Comparison of ENCODE assay signal across 10 cellular contexts in the genomic region with DNA sequence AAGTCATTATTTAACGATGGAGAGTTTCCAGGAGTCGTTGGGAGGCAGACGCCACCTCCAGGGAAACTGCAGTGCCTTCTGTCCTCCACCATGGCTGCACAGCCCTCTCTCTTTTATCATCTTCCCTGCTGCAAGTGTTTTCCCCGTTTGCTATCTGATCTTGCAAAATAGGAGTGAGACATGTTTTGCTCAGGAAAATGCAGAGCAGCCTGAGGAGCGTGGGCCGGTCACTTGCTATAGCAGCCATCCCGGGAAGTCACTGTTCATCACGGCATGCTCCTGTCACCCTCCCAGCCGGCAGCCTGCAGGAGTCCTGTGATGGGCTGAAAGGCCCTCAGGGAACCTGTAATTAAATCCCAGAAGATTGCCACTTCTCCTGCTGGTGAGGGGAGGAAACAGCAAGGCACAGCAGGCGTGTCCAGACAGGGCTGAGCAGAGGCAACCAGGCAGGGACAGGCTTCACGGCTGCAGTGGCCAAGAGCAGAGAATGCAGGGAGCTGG.
A peak's percentile ranks its signal among the peaks of the same experiment; 100 is the strongest.
DNase-seq lines count a peak whose midpoint lies in the region; ATAC-seq and TF ChIP-seq lines count a peak whose summit lies in the region.
"Had no signal": no experiment of that assay in that cellular context is flagged by ENCODE, and none has a peak within 500 bp of the region (broad histone marks: within the 10 kb centered on the region; RNA-seq: fewer than 3 reads in every experiment).

No MANE protein-coding gene starts in this region.

- H3K27ac Mint-ChIP-seq in activated T-helper 1 cell treated with anti-CD3 and anti-CD28 coated beads, Interleukin-12 subunit alpha, Interleukin-12 subunit beta, Interleukin-2, Interleukin-4 antibody, amounts not matched to agents 30 ng/mL and 10 ng/mL and 1 ng/mL, durations not matched to agents 14 hours and 24 hours and 36 hours, result no peak overlapping the region
- H3K27ac Mint-ChIP-seq: natural killer cell; stimulated activated naive CD8-positive, alpha-beta T cell treated with anti-CD3 and anti-CD28 coated beads, Interleukin-15, Interleukin-2, amounts not matched to agents 100 ng/mL and 50 ng/mL, for 24 hours had no signal

- no peak overlapping the region for H3K4me3 ChIP-seq in HEK293 (ENCODE audit: low read depth, low read length)
- no peak overlapping the region for H3K4me3 ChIP-seq in choroid plexus epithelial cell (ENCODE audit: low read depth, low read length)
- H3K4me3 ChIP-seq in gastroesophageal sphincter, result no peak overlapping the region

- CTCF ChIA-PET in HEK293 (lab: Yijun Ruan, JAX), result interaction anchor here (0.9 kb wide), 1 partner anchor 62 kb away, joined by 3 read pairs; no protein-coding TSS in a partner anchor

- POLR2A ChIA-PET in HEK293 (lab: Yijun Ruan, JAX), result no interaction called here

- H3K36me3 ChIP-seq in HEK293 (ENCODE audit: control insufficient read depth in 2 of 2, insufficient read depth in 1 of 2, low read length in 2 of 2), result no peaks in the 10 kb centered on the region
- no peaks in the 10 kb centered on the region for H3K36me3 ChIP-seq in gastroesophageal sphincter

- H3K4me1 ChIP-seq in HEK293 (ENCODE audit: control insufficient read depth, insufficient read depth, low read length), result no peaks in the 10 kb centered on the region
- no peaks in the 10 kb centered on the region for H3K4me1 ChIP-seq in gastroesophageal sphincter

- H3K36me3 Mint-ChIP-seq in activated T-helper 1 cell treated with anti-CD3 and anti-CD28 coated beads, Interleukin-12 subunit alpha, Interleukin-12 subunit beta, Interleukin-2, Interleukin-4 antibody, amounts not matched to agents 30 ng/mL and 10 ng/mL and 1 ng/mL, durations not matched to agents 14 hours and 24 hours and 36 hours (ENCODE audit: low read depth), result no peaks in the 10 kb centered on the region
- H3K36me3 Mint-ChIP-seq: natural killer cell had no signal

- no peak for TF ChIP-seq EP300 in gastroesophageal sphincter (IDR thresholded peaks at IDR 0.05)

- no peaks in the 10 kb centered on the region for H3K9me3 Mint-ChIP-seq in activated T-helper 1 cell treated with anti-CD3 and anti-CD28 coated beads, Interleukin-12 subunit alpha, Interleukin-12 subunit beta, Interleukin-2, Interleukin-4 antibody, amounts not matched to agents 30 ng/mL and 10 ng/mL and 1 ng/mL, durations not matched to agents 14 hours and 24 hours and 36 hours
- H3K9me3 Mint-ChIP-seq: natural killer cell; stimulated activated naive CD8-positive, alpha-beta T cell treated with anti-CD3 and anti-CD28 coated beads, Interleukin-15, Interleukin-2, amounts not matched to agents 100 ng/mL and 50 ng/mL, for 24 hours had no signal

- H3K27me3 Mint-ChIP-seq in activated T-helper 1 cell treated with anti-CD3 and anti-CD28 coated beads, Interleukin-12 subunit alpha, Interleukin-12 subunit beta, Interleukin-2, Interleukin-4 antibody, amounts not matched to agents 30 ng/mL and 10 ng/mL and 1 ng/mL, durations not matched to agents 14 hours and 24 hours and 36 hours (ENCODE audit: insufficient read depth), result peaks cover 6% of the 10 kb centered on the region

- no peak overlapping the region for H3K27ac ChIP-seq in HEK293 (ENCODE audit: extremely low read depth, low read depth, low read length)
- H3K27ac ChIP-seq in gastroesophageal sphincter, result no peak overlapping the region

- intact Hi-C loops in posterior vena cava (cut with DNase I), result no loop called here
- intact Hi-C loops in activated T-helper 1 cell treated with anti-CD3 and anti-CD28 coated beads, Interleukin-12 subunit alpha, Interleukin-12 subunit beta, Interleukin-2, Interleukin-4 antibody, amounts not matched to agents 30 ng/mL and 10 ng/mL and 1 ng/mL, durations not matched to agents 14 hours and 24 hours and 36 hours (cut with micrococcal nuclease), result no loop called here

- H3K27me3 ChIP-seq in gastroesophageal sphincter, result peaks cover 56% of the 10 kb centered on the region

- DNase-seq in NCI-H524 (lab: John Stamatoyannopoulos, UW), result peak; percentile 95 to 97
- peak; percentile 17 for DNase-seq in choroid plexus epithelial cell (ENCODE audit: low read depth)
- DNase-seq in posterior vena cava (ENCODE audit: low spot score), result peak; percentile 58
- no peak for DNase-seq in stimulated activated CD4-positive, alpha-beta T cell treated with anti-CD3 and anti-CD28 coated beads, Interleukin-2, amount 100 ng/mL, for 24 hours
- DNase-seq in activated T-helper 1 cell treated with anti-CD3 and anti-CD28 coated beads, Interleukin-12 subunit alpha, Interleukin-12 subunit beta, Interleukin-2, Interleukin-4 antibody, amounts not matched to agents 30 ng/mL and 10 ng/mL and 1 ng/mL, durations not matched to agents 14 hours and 24 hours and 36 hours (ENCODE audit: low spot score), result no peak
- DNase-seq: natural killer cell had no signal

- no peak for ATAC-seq in HG03442 (IDR thresholded peaks at IDR 0.05; ENCODE audit: unreplicated experiment)
- no peak for ATAC-seq in gastroesophageal sphincter
- ATAC-seq: natural killer cell had no signal

- TF ChIP-seq POLR2A in gastroesophageal sphincter (IDR thresholded peaks at IDR 0.05), result no peak

- TF ChIP-seq CTCF in HEK293 (tag by site-specific recombination; IDR thresholded peaks at IDR 0.05), result peak; percentile 51
- peak; percentile 52 for TF ChIP-seq CTCF in choroid plexus epithelial cell (conservative IDR thresholded peaks at IDR 0.05; ENCODE audit: low read depth, low read length)
- TF ChIP-seq CTCF in gastroesophageal sphincter (IDR thresholded peaks at IDR 0.05), result no peak

- no peak overlapping the region for H3K4me3 Mint-ChIP-seq in activated T-helper 1 cell treated with anti-CD3 and anti-CD28 coated beads, Interleukin-12 subunit alpha, Interleukin-12 subunit beta, Interleukin-2, Interleukin-4 antibody, amounts not matched to agents 30 ng/mL and 10 ng/mL and 1 ng/mL, durations not matched to agents 14 hours and 24 hours and 36 hours
- H3K4me3 Mint-ChIP-seq: natural killer cell; stimulated activated naive CD8-positive, alpha-beta T cell treated with anti-CD3 and anti-CD28 coated beads, Interleukin-15, Interleukin-2, amounts not matched to agents 100 ng/mL and 50 ng/mL, for 24 hours had no signal

- 3 to 18% methylated on average over 2 to 6 of the region's 11 CpGs for WGBS in gastroesophageal sphincter (ENCODE audit: low coverage in 1 of 2), 2 donors

- H3K4me1 Mint-ChIP-seq in activated T-helper 1 cell treated with anti-CD3 and anti-CD28 coated beads, Interleukin-12 subunit alpha, Interleukin-12 subunit beta, Interleukin-2, Interleukin-4 antibody, amounts not matched to agents 30 ng/mL and 10 ng/mL and 1 ng/mL, durations not matched to agents 14 hours and 24 hours and 36 hours (ENCODE audit: low read depth), result no peaks in the 10 kb centered on the region
- H3K4me1 Mint-ChIP-seq: natural killer cell had no signal

- H3K9me3 ChIP-seq in HEK293 (ENCODE audit: control insufficient read depth, insufficient read depth, low read depth, low read length) (no peaks in the 10 kb centered on the region), gastroesophageal sphincter (no peaks in the 10 kb centered on the region)

TF ChIP-seq in HEK293, 187 proteins besides CTCF, POLR2A, EP300 and RAD21 (continues in another document):
- TF ChIP-seq ZNF214 (tag by site-specific recombination; IDR thresholded peaks at IDR 0.05; ENCODE audit: borderline replicate concordance), result no peak
- TF ChIP-seq OVOL3 (tag by site-specific recombination; IDR thresholded peaks at IDR 0.05), result no peak
- TF ChIP-seq, protein P1, sequence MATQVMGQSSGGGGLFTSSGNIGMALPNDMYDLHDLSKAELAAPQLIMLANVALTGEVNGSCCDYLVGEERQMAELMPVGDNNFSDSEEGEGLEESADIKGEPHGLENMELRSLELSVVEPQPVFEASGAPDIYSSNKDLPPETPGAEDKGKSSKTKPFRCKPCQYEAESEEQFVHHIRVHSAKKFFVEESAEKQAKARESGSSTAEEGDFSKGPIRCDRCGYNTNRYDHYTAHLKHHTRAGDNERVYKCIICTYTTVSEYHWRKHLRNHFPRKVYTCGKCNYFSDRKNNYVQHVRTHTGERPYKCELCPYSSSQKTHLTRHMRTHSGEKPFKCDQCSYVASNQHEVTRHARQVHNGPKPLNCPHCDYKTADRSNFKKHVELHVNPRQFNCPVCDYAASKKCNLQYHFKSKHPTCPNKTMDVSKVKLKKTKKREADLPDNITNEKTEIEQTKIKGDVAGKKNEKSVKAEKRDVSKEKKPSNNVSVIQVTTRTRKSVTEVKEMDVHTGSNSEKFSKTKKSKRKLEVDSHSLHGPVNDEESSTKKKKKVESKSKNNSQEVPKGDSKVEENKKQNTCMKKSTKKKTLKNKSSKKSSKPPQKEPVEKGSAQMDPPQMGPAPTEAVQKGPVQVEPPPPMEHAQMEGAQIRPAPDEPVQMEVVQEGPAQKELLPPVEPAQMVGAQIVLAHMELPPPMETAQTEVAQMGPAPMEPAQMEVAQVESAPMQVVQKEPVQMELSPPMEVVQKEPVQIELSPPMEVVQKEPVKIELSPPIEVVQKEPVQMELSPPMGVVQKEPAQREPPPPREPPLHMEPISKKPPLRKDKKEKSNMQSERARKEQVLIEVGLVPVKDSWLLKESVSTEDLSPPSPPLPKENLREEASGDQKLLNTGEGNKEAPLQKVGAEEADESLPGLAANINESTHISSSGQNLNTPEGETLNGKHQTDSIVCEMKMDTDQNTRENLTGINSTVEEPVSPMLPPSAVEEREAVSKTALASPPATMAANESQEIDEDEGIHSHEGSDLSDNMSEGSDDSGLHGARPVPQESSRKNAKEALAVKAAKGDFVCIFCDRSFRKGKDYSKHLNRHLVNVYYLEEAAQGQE (tag by site-specific recombination; IDR thresholded peaks at IDR 0.05), result no peak
- TF ChIP-seq, protein P2, sequence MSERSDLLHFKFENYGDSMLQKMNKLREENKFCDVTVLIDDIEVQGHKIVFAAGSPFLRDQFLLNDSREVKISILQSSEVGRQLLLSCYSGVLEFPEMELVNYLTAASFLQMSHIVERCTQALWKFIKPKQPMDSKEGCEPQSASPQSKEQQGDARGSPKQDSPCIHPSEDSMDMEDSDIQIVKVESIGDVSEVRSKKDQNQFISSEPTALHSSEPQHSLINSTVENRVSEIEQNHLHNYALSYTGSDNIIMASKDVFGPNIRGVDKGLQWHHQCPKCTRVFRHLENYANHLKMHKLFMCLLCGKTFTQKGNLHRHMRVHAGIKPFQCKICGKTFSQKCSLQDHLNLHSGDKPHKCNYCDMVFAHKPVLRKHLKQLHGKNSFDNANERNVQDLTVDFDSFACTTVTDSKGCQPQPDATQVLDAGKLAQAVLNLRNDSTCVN (tag by site-specific recombination; optimal IDR thresholded peaks at IDR 0.05), result no peak
- no peak for TF ChIP-seq ZNF837 (tag by site-specific recombination; IDR thresholded peaks at IDR 0.05)
- no peak for TF ChIP-seq ZNF747 (tag by site-specific recombination; IDR thresholded peaks at IDR 0.05)
- TF ChIP-seq HOXA7 (CRISPR knock-in tag; IDR thresholded peaks at IDR 0.05; ENCODE audit: borderline replicate concordance), result no peak
- TF ChIP-seq ZNF341 (tag by site-specific recombination; IDR thresholded peaks at IDR 0.05; ENCODE audit: low read depth), result peak; percentile 9; the same call in 1 of the 2 replicates
- TF ChIP-seq ZFP3 (tag by site-specific recombination; IDR thresholded peaks at IDR 0.05; ENCODE audit: low read depth), result no peak
- TF ChIP-seq ZBTB48 (tag by site-specific recombination; IDR thresholded peaks at IDR 0.05), result peak; percentile 74
- TF ChIP-seq ZNF777 (tag by site-specific recombination; IDR thresholded peaks at IDR 0.05; ENCODE audit: borderline replicate concordance), result no peak

Comparison
In these comparisons a context has a peak if more than half of its experiments do, and no peak if none do; other contexts are left out.
1. CTCF ChIP-seq: peak in HEK293 (single experiment) and choroid plexus epithelial cell (single experiment); none in gastroesophageal sphincter (0 of 4).
2. DNase-seq: peak in NCI-H524 (2 of 2), choroid plexus epithelial cell (single experiment) and posterior vena cava (single experiment); none in stimulated activated CD4-positive, alpha-beta T cell treated with anti-CD3 and anti-CD28 coated beads, Interleukin-2, amount 100 ng/mL, for 24 hours (0 of 2) and activated T-helper 1 cell treated with anti-CD3 and anti-CD28 coated beads, Interleukin-12 subunit alpha, Interleukin-12 subunit beta, Interleukin-2, Interleukin-4 antibody, amounts not matched to agents 30 ng/mL and 10 ng/mL and 1 ng/mL, durations not matched to agents 14 hours and 24 hours and 36 hours (single experiment).